In the genomic region with DNA sequence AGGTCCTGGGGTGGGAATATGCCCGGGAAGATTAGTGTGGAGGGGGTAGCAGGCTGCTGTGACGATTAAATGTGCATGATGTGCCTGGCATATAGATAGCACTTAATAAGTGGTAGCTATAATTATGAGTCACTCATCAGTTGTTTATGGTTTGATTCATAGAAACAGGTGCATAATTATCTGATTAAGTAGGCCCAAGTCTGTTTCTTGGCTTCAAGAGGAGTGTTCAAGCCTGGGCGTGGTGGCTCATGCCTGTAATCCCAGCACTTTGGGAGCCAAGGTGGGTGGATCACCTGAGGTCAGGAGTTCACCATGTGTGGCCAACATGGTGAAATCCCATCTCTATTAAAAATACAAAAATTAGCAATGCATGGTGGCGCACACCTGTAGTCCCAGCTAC, we compare ENCODE assay signal across 17 cellular contexts.
"Had no signal": no experiment of that assay in that cellular context is flagged by ENCODE, and none has a peak within 500 bp of the region (broad histone marks: within the 10 kb centered on the region; RNA-seq: fewer than 3 reads in every experiment).

No MANE protein-coding gene starts in this region.

- H3K27ac Mint-ChIP-seq: endodermal cell; naive thymus-derived CD8-positive, alpha-beta T cell; stimulated activated naive CD8-positive, alpha-beta T cell treated with anti-CD3 and anti-CD28 coated beads, Interleukin-15, Interleukin-2, amounts not matched to agents 100 ng/mL and 50 ng/mL, for 24 hours had no signal

- H3K4me3 ChIP-seq: coronary artery, sigmoid colon, skin epidermis, tibial artery, upper lobe of left lung, uterus had no signal

- H3K4me3 Mint-ChIP-seq: endodermal cell; naive thymus-derived CD8-positive, alpha-beta T cell; stimulated activated naive CD8-positive, alpha-beta T cell treated with anti-CD3 and anti-CD28 coated beads, Interleukin-15, Interleukin-2, amounts not matched to agents 100 ng/mL and 50 ng/mL, for 24 hours had no signal

- H3K36me3 ChIP-seq: neutrophil, sigmoid colon, tibial artery, upper lobe of left lung, uterus had no signal

- H3K4me1 ChIP-seq: sigmoid colon, tibial artery, upper lobe of left lung, uterus had no signal

- H3K9me3 ChIP-seq: neutrophil, tibial artery, upper lobe of left lung, uterus had no signal

- H3K27me3 ChIP-seq: neutrophil, sigmoid colon, upper lobe of left lung, uterus had no signal

- H3K4me1 Mint-ChIP-seq: endodermal cell had no signal

- ATAC-seq: left colon; left ventricle myocardium superior; naive thymus-derived CD8-positive, alpha-beta T cell had no signal

- H3K27ac ChIP-seq: coronary artery, sigmoid colon, tibial artery, upper lobe of left lung, uterus had no signal

- DNase-seq: effector CD4-positive, alpha-beta T cell; endodermal cell; erythroblast; foreskin melanocyte; hippocampal formation; left colon; left ventricle myocardium superior; naive thymus-derived CD8-positive, alpha-beta T cell; sigmoid colon; stimulated activated CD4-positive, alpha-beta T cell treated with anti-CD3 and anti-CD28 coated beads, Interleukin-2, amount 100 ng/mL, for 48 hours; tibial artery; upper lobe of left lung; uterus had no signal
